12 cellular contexts compared by ENCODE assay signal in the genomic region with DNA sequence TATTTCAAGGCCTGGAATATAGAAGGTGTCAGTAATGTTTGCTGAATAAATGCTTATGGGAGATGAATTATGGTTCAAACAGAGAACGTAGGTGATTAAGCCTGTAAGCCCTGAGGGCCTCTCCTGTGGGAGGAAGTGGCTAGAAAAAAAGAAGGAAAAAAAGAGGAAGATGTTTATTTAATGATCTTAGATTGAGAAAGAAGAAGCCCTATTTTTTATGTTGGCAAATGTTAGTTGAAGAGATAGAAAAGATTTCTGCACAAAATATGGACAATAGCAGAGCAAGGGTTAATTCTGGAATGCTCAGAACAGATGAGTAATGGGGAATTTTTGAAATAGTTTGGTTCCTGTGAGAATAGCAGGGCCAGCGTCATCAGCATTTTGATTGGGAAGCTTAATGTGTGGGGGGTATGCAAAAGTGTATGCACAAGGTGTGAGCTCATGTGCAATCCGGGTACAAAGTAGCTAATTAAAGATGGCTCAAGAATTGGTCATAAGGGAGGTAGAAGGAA.
A peak's percentile ranks its signal among the peaks of the same experiment; 100 is the strongest.
DNase-seq lines count a peak whose midpoint lies in the region; ATAC-seq lines count a peak whose summit lies in the region.
"Had no signal": no experiment of that assay in that cellular context is flagged by ENCODE, and none has a peak within 500 bp of the region (broad histone marks: within the 10 kb centered on the region; RNA-seq: fewer than 3 reads in every experiment).

No MANE protein-coding gene starts in this region.

- DNase-seq in AML-193 (lab: John Stamatoyannopoulos, UW) (peak; percentile 1 to 16), M059J (ENCODE audit: low read depth) (peak; percentile 91), amniotic stem cell (lab: John Stamatoyannopoulos, UW) (peak; percentile 57), kidney glomerular epithelial cell (lab: John Stamatoyannopoulos, UW) (peak; percentile 86), NK-92 (lab: John Stamatoyannopoulos, UW; ENCODE audit: unreplicated experiment) (no peak), SK-N-DZ (ENCODE audit: low spot score) (no peak)
- no peak for DNase-seq in stimulated activated CD4-positive, alpha-beta T cell treated with anti-CD3 and anti-CD28 coated beads, Interleukin-12 subunit alpha, Interleukin-12 subunit beta, amount 100 ng/mL, for 4 hours
- DNase-seq: activated CD8-positive, alpha-beta memory T cell treated with anti-CD3 and anti-CD28 coated beads, Interleukin-2, amount 50 U/mL, for 48 hours; cortex of kidney; SHP77; sigmoid colon had no signal

- no peak for ATAC-seq in GM21381 (IDR thresholded peaks at IDR 0.05; ENCODE audit: unreplicated experiment)

Comparison
In these comparisons a context has a peak if more than half of its experiments do, and no peak if none do; other contexts are left out.
1. DNase-seq: peak in AML-193 (2 of 2), M059J (single experiment), amniotic stem cell (single experiment) and kidney glomerular epithelial cell (single experiment); none in stimulated activated CD4-positive, alpha-beta T cell treated with anti-CD3 and anti-CD28 coated beads, Interleukin-12 subunit alpha, Interleukin-12 subunit beta, amount 100 ng/mL, for 4 hours (single experiment), NK-92 (single experiment) and SK-N-DZ (single experiment).